Comparison of ENCODE assay signal across 8 cellular contexts in the genomic region with DNA sequence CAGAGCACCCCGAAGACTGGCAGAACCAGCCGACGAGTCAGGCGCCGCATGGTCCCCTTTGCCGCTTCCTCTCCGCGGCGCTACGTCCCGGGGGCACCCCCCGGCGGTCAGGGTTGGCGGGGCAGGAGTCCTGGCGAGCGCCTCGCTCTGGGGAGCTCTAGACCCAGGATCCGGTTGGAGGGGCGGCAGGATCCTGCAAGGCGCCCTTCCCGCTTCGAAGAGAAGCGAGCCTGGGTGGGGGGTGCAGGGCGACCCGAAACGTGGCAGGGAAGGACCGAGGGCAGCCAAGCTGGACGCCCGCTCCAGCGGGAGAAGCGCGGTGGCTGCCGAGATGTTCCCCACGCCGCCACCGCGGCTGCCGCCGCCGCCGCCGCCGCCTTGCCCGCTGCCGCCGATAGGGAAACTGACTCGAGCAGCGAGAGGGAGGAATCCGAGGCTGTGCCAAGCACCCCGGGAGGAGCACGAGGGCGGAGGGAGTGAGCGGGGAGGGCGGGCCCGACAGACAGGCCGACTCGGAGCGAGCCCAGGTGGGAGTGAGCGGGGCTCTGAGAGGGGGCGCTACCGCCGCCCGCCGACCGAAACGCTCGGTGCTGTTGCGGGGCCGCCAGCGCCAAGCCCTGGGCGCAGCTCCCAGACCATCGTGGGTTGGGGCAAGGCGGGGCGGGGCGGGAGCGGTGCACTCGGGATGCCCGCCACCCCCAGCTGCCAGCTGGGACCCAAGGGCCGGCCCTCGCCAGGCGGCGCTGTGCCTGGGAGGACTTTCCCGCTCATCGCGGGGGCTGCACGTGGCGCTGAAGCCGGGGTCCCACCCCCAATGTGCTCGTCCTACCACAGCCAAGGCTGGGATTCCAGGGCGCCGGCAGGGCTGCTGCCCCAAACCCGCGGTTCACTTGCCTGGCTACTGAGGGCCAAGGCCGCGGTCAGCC. TPM values are rescaled to one million over a fixed set of nuclear protein-coding genes. Genes with fewer than 3 reads are reported as not detected.
DNase-seq lines count a peak whose midpoint lies in the region; ATAC-seq and TF ChIP-seq lines count a peak whose summit lies in the region.

A gene with protein sequence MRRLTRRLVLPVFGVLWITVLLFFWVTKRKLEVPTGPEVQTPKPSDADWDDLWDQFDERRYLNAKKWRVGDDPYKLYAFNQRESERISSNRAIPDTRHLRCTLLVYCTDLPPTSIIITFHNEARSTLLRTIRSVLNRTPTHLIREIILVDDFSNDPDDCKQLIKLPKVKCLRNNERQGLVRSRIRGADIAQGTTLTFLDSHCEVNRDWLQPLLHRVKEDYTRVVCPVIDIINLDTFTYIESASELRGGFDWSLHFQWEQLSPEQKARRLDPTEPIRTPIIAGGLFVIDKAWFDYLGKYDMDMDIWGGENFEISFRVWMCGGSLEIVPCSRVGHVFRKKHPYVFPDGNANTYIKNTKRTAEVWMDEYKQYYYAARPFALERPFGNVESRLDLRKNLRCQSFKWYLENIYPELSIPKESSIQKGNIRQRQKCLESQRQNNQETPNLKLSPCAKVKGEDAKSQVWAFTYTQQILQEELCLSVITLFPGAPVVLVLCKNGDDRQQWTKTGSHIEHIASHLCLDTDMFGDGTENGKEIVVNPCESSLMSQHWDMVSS (minus strand): TSS at position 404 of the 926 bp plus-strand sequence. CDS start 354 bp downstream, at position 50.

- no peaks in the 10 kb centered on the region for H3K36me3 ChIP-seq in HUES6 (ENCODE audit: control insufficient read depth, insufficient read depth, low read length)
- H3K36me3 ChIP-seq in effector memory CD4-positive, alpha-beta T cell (ENCODE audit: control insufficient read depth, insufficient read depth, low read length) = no peaks in the 10 kb centered on the region

- intact Hi-C loops in lower leg skin (cut with DNase I; ENCODE audit: low total_unique reads) = no loop called here

- H3K4me3 ChIP-seq in HUES6 (ENCODE audit: low read depth, low read length) = peak within 1 kb of the TSS; percentile 72
- peak within 1 kb of the TSS; percentile 39 for H3K4me3 ChIP-seq in effector memory CD4-positive, alpha-beta T cell (ENCODE audit: insufficient read depth, low read depth, low read length, poor library complexity, severe bottlenecking)
- H3K4me3 ChIP-seq in lower leg skin (ENCODE audit: low read depth, poor library complexity, severe bottlenecking) = peak within 1 kb of the TSS; percentile 45

- DNase-seq in SIG-M5 treated with dmso at 0.1 percent for 504 hours (lab: John Stamatoyannopoulos, UW; ENCODE audit: unreplicated experiment) = peak; percentile 57
- DNase-seq in SIG-M5 (lab: John Stamatoyannopoulos, UW) = no peak
- peak; percentile 18 for DNase-seq in T-helper 2 cell treated with Interferon-gamma antibody and Interleukin-4, amounts not matched to agents 5 μg/mL and 100 μg/mL, for 36 hours (ENCODE audit: low spot score)
- no peak for DNase-seq in effector memory CD4-positive, alpha-beta T cell
- no peak for DNase-seq in lower leg skin (ENCODE audit: low spot score in 2 of 2)
- DNase-seq in stimulated activated CD4-positive, alpha-beta T cell treated with anti-CD3 and anti-CD28 coated beads, Interleukin-4, amount 100 ng/mL, for 4 hours = peak; percentile 7 to 31

- H3K9me3 Mint-ChIP-seq in T-helper 2 cell treated with Interferon-gamma antibody and Interleukin-4, amounts not matched to agents 5 μg/mL and 100 μg/mL, for 36 hours = no peaks in the 10 kb centered on the region

- 2 to 7% methylated on average over 25 to 67 of the region's 95 CpGs for WGBS in lower leg skin, 2 donors

- H3K27me3 ChIP-seq in HUES6 (ENCODE audit: control insufficient read depth, insufficient read depth, low read length) = peaks cover 68% of the 10 kb centered on the region
- H3K27me3 ChIP-seq in effector memory CD4-positive, alpha-beta T cell (replicated peaks; ENCODE audit: control insufficient read depth, insufficient read depth, low read length, poor library complexity, severe bottlenecking) = peaks cover 24% of the 10 kb centered on the region

- H3K9me3 ChIP-seq in HUES6 (ENCODE audit: control insufficient read depth, insufficient read depth, low read depth, low read length) = no peaks in the 10 kb centered on the region
- H3K9me3 ChIP-seq in effector memory CD4-positive, alpha-beta T cell (ENCODE audit: control insufficient read depth, low read length) = no peaks in the 10 kb centered on the region

- peaks cover 5% of the 10 kb centered on the region for H3K4me1 Mint-ChIP-seq in T-helper 2 cell treated with Interferon-gamma antibody and Interleukin-4, amounts not matched to agents 5 μg/mL and 100 μg/mL, for 36 hours (ENCODE audit: low read depth)

- peaks cover 58% of the 10 kb centered on the region for H3K27me3 Mint-ChIP-seq in T-helper 2 cell treated with Interferon-gamma antibody and Interleukin-4, amounts not matched to agents 5 μg/mL and 100 μg/mL, for 36 hours (ENCODE audit: low read depth)

- no peaks in the 10 kb centered on the region for H3K36me3 Mint-ChIP-seq in T-helper 2 cell treated with Interferon-gamma antibody and Interleukin-4, amounts not matched to agents 5 μg/mL and 100 μg/mL, for 36 hours (ENCODE audit: low read depth)

- no peak for TF ChIP-seq POLR2A in lower leg skin (IDR thresholded peaks at IDR 0.05)

- H3K9ac ChIP-seq in HUES6 (ENCODE audit: low read length) = peak within 1 kb of the TSS; percentile 51

- peaks cover 7% of the 10 kb centered on the region; the same call in 1 of the 2 replicates for H3K4me1 ChIP-seq in HUES6 (ENCODE audit: control insufficient read depth, insufficient read depth, low read length)
- H3K4me1 ChIP-seq in effector memory CD4-positive, alpha-beta T cell (ENCODE audit: control insufficient read depth, insufficient read depth, low read length, poor library complexity, severe bottlenecking) = peaks cover 11% of the 10 kb centered on the region

- H3K4me3 Mint-ChIP-seq in T-helper 2 cell treated with Interferon-gamma antibody and Interleukin-4, amounts not matched to agents 5 μg/mL and 100 μg/mL, for 36 hours = peak within 1 kb of the TSS; percentile 67

- H3K27ac Mint-ChIP-seq in T-helper 2 cell treated with Interferon-gamma antibody and Interleukin-4, amounts not matched to agents 5 μg/mL and 100 μg/mL, for 36 hours = no peak within 1 kb of the TSS

- no peak within 1 kb of the TSS for H3K27ac ChIP-seq in HUES6 (ENCODE audit: low read depth, low read length)
- no peak within 1 kb of the TSS for H3K27ac ChIP-seq in effector memory CD4-positive, alpha-beta T cell (ENCODE audit: insufficient read depth, low read length, poor library complexity, severe bottlenecking)

- no peak for ATAC-seq in HG03139 (IDR thresholded peaks at IDR 0.05; ENCODE audit: unreplicated experiment)

- no peak for TF ChIP-seq CTCF in lower leg skin (IDR thresholded peaks at IDR 0.05)

RNA-seq across cellular contexts. Expression of the gene that starts here (rescaled TPM):
- total RNA-seq in lower leg skin = 1 to 10 TPM; 2.5 to 6.2 (median 4.0) TPM

Comparison
In these comparisons a context has a peak if more than half of its experiments do, and no peak if none do; other contexts are left out.
1. DNase-seq: peak in SIG-M5 treated with dmso at 0.1 percent for 504 hours (single experiment), T-helper 2 cell treated with Interferon-gamma antibody and Interleukin-4, amounts not matched to agents 5 μg/mL and 100 μg/mL, for 36 hours (single experiment) and stimulated activated CD4-positive, alpha-beta T cell treated with anti-CD3 and anti-CD28 coated beads, Interleukin-4, amount 100 ng/mL, for 4 hours (2 of 2); none in SIG-M5 (single experiment), effector memory CD4-positive, alpha-beta T cell (0 of 3) and lower leg skin (0 of 2).
2. Peak in every context shown above with its lines, with median percentiles within 50 percentile points of each other: H3K4me3 ChIP-seq.